Comparison of ENCODE assay signal across 21 cellular contexts in the genomic region with DNA sequence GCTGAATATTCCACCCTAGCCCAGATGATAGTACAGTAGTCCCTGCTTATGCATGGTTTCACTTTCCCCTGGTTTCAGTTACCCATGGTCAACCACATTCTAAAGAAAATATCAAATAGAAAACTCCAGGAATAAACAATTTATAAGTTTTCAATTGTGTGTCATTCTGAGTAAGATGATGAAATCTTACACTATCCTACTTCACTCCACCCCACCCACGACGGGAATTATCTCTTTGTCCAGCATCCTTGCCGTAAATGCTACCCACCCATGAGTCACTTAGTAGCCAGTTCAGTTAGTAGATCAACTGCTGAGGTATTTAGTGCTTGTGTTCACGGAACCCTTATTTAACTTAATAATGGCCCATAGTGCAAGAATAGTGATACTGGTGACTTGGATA.
"Had no signal": no experiment of that assay in that cellular context is flagged by ENCODE, and none has a peak within 500 bp of the region (broad histone marks: within the 10 kb centered on the region; RNA-seq: fewer than 3 reads in every experiment).

No MANE protein-coding gene starts in this region.

- H3K27ac ChIP-seq: dorsolateral prefrontal cortex, epithelial cell of prostate, heart right ventricle, ovary, psoas muscle, right lobe of liver, testis, upper lobe of left lung, VCaP had no signal

- H3K27me3 ChIP-seq: heart right ventricle, ovary, right lobe of liver, testis, upper lobe of left lung had no signal

- DNase-seq: activated CD4-positive, alpha-beta T cell treated with anti-CD3 and anti-CD28 coated beads for 1 hour; activated CD4-positive, alpha-beta T cell treated with anti-CD3 and anti-CD28 coated beads, Interleukin-2, amount 50 U/mL, for 4 hours; activated gamma-delta T cell treated with Interleukin-2 at 50 U/mL for 16 hours; caudate nucleus; dorsolateral prefrontal cortex; heart right ventricle; immature natural killer cell; naive B cell; ovary; psoas muscle; right lobe of liver; stimulated activated CD4-positive, alpha-beta T cell treated with anti-CD3 and anti-CD28 coated beads, Interleukin-4, amount 100 ng/mL, for 1 hour; stimulated activated naive CD8-positive, alpha-beta T cell treated with anti-CD3 and anti-CD28 coated beads, Interleukin-15, amount 100 ng/mL, for 72 hours; SW 1271; T-helper 2 cell; testis; upper lobe of left lung had no signal

- H3K4me3 ChIP-seq: dorsolateral prefrontal cortex, heart right ventricle, ovary, psoas muscle, right lobe of liver, smooth muscle cell, testis, upper lobe of left lung had no signal

- H3K9me3 ChIP-seq: heart right ventricle, ovary, psoas muscle, right lobe of liver, testis, upper lobe of left lung had no signal

- H3K36me3 ChIP-seq: ovary, right lobe of liver, upper lobe of left lung had no signal

- ATAC-seq: activated naive CD4-positive, alpha-beta T cell treated with anti-CD3 and anti-CD28 coated beads, Interleukin-2, amount 50 U/mL, for 72 hours; heart right ventricle; psoas muscle; right lobe of liver; stimulated activated naive CD8-positive, alpha-beta T cell treated with anti-CD3 and anti-CD28 coated beads, Interleukin-15, amount 100 ng/mL, for 72 hours had no signal
